Comparison of ENCODE assay signal across 8 cellular contexts in the genomic region with DNA sequence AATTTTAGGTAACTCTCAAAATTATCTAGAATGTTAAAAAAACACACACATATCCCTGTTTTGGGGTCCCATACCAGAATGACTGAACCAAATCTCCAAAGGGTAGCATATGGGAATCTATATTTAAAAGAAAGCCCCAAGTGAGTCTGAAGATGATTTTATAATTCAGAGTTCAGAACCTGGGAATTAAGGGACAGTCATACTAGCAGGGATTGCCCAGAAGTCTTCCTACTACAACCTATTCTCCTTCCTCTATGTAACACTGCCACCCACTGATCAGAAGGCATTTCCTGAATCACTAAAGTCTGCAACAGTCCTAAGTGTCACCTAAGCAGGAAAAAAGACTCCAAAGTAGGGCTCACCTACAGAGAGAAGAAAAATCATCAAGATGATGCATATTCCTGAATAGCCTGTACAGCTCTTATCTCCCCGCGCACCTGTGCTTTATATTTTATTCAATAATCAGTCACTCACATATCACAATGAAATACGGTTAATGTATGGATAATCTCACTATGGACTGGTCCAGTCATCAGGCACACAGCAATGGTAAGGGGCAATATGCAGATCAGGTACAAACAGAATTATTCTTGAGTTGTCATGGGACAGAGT. TPM values are rescaled to one million over a fixed set of nuclear protein-coding genes. Genes with fewer than 3 reads are reported as not detected.
DNase-seq lines count a peak whose midpoint lies in the region; ATAC-seq, FAIRE-seq and TF ChIP-seq lines count a peak whose summit lies in the region.

No MANE protein-coding gene starts in this region.

- no peak overlapping the region for H2BK120ac ChIP-seq in neuronal stem cell (ENCODE audit: low read depth, low read length)

- H3K27me3 ChIP-seq in right atrium auricular region: no peaks in the 10 kb centered on the region
- no peaks in the 10 kb centered on the region for H3K27me3 ChIP-seq in GM12878 (replicated peaks in 1 of 2; ENCODE audit: control insufficient read depth in 2 of 2, insufficient read depth in 2 of 2, low read length in 1 of 2)
- no peaks in the 10 kb centered on the region for H3K27me3 ChIP-seq in effector memory CD4-positive, alpha-beta T cell (replicated peaks; ENCODE audit: control insufficient read depth, insufficient read depth, low read length, poor library complexity, severe bottlenecking)
- H3K27me3 ChIP-seq in neuronal stem cell (ENCODE audit: control insufficient read depth in 3 of 3, insufficient read depth in 3 of 3, low read depth in 1 of 3, low read length in 3 of 3): no peaks in the 10 kb centered on the region

- H2AFZ ChIP-seq in GM12878 (ENCODE audit: control insufficient read depth, low read depth, low read length) (no peak overlapping the region), neuronal stem cell (ENCODE audit: low read length) (no peak overlapping the region)

- POLR2A ChIA-PET in GM12878 (lab: Charles Lee): interaction anchor here (1.1 to 5.7 kb wide), 7 partner anchors 17 to 70 kb away, joined by 3 to 34 read pairs (median 9); no protein-coding TSS in a partner anchor

- no peaks in the 10 kb centered on the region for H3K9me3 ChIP-seq in right atrium auricular region
- H3K9me3 ChIP-seq in GM12878 (replicated peaks; ENCODE audit: control insufficient read depth, insufficient read depth, low read length): no peaks in the 10 kb centered on the region
- no peaks in the 10 kb centered on the region for H3K9me3 ChIP-seq in effector memory CD4-positive, alpha-beta T cell (ENCODE audit: control insufficient read depth, low read length)
- no peaks in the 10 kb centered on the region for H3K9me3 ChIP-seq in neuronal stem cell (replicated peaks in 1 of 2; ENCODE audit: control insufficient read depth in 2 of 2, insufficient read depth in 1 of 2, low read depth in 1 of 2, low read length in 2 of 2)

- no peak overlapping the region for H2BK5ac ChIP-seq in neuronal stem cell (ENCODE audit: low read length)

- no peaks in the 10 kb centered on the region for H4K20me1 ChIP-seq in GM12878 (ENCODE audit: control insufficient read depth, insufficient read depth)

- DNase-seq in Right ventricle myocardium superior (no peak), right atrium auricular region (ENCODE audit: low spot score) (no peak), H54 (ENCODE audit: insufficient read length, low spot score) (no peak), NAMALWA (ENCODE audit: low spot score) (peak; percentile 34), GM12878 (ENCODE audit: low read depth, low spot score) (peak; percentile 81), left kidney (ENCODE audit: low read depth, low spot score) (peak; percentile 59), neuronal stem cell (ENCODE audit: low spot score) (no peak)
- no peak for DNase-seq in effector memory CD4-positive, alpha-beta T cell

- no peak overlapping the region for H4K91ac ChIP-seq in neuronal stem cell (ENCODE audit: low read depth, low read length, poor library complexity)

- no peaks in the 10 kb centered on the region for H3K79me1 ChIP-seq in neuronal stem cell (ENCODE audit: low read depth, low read length)

- SMC1A ChIA-PET in GM12878 (lab: Charles Lee; ENCODE audit: uncharacterized antibody, unreplicated experiment): interaction anchor here (0.7 to 13.5 kb wide), 14 partner anchors 12 to 439 kb away, joined by 3 to 175 read pairs (median 8); no protein-coding TSS in a partner anchor

- no peak overlapping the region for H4K8ac ChIP-seq in neuronal stem cell (ENCODE audit: low read depth, low read length)

- FAIRE-seq in H54 (lab: Jason Lieb, UNC) (peak; percentile 97), GM12878 (lab: Jason Lieb, UNC) (peak; percentile 78)

- H2BK15ac ChIP-seq in neuronal stem cell (ENCODE audit: low read length): no peak overlapping the region

- ATAC-seq in Right ventricle myocardium superior (ENCODE audit: poor library complexity): peak; percentile 88
- ATAC-seq in GM12878: peak; percentile 33

- RAD21 ChIA-PET in GM12878 (lab: Charles Lee; ENCODE audit: unreplicated experiment): interaction anchor here (1.5 to 9.3 kb wide), 10 partner anchors 24 to 103 kb away, joined by 4 to 65 read pairs (median 26); no protein-coding TSS in a partner anchor

- H3K14ac ChIP-seq in neuronal stem cell (ENCODE audit: low read length): no peak overlapping the region

- intact Hi-C loops in Right ventricle myocardium superior (cut with DNase I) (loop anchor here (10.0 kb wide), 1 partner anchor 106 kb away; no protein-coding TSS in a partner anchor), GM12878 (cut with micrococcal nuclease; ENCODE audit: unreplicated experiment) (loop anchor here (1.0 to 2.0 kb wide), 6 partner anchors 20 to 103 kb away; no protein-coding TSS in a partner anchor)

- H3K9ac ChIP-seq in GM12878 (ENCODE audit: control insufficient read depth, insufficient read depth, low read length) (no peak overlapping the region), neuronal stem cell (ENCODE audit: low read depth, low read length, poor library complexity) (no peak overlapping the region)

- H3K36me3 ChIP-seq in right atrium auricular region (no peaks in the 10 kb centered on the region), GM12878 (ENCODE audit: control insufficient read depth in 2 of 2, insufficient read depth in 2 of 2, low read length in 1 of 2) (no peaks in the 10 kb centered on the region), neuronal stem cell (replicated peaks in 1 of 2; ENCODE audit: control insufficient read depth in 2 of 2, insufficient read depth in 2 of 2, low read length in 2 of 2) (no peaks in the 10 kb centered on the region)
- H3K36me3 ChIP-seq in effector memory CD4-positive, alpha-beta T cell (ENCODE audit: control insufficient read depth, insufficient read depth, low read length): no peaks in the 10 kb centered on the region

- TF ChIP-seq CTCF in right atrium auricular region (IDR thresholded peaks at IDR 0.05) (peak in 1 of 2 donors; percentile 56), GM12878 (IDR thresholded peaks at IDR 0.05 in 2 of 3, conservative IDR thresholded peaks at IDR 0.05 in 1 of 3; ENCODE audit: control insufficient read depth in 2 of 3, extremely low read depth in 1 of 3, insufficient read depth in 1 of 3, low read depth in 3 of 3, low read length in 3 of 3) (peak; percentile 29 to 70 (median 55); a peak in 5 of 6 replicates)

- no TSS peak for BruUV-seq in GM12878 (replicated peaks; lab: Mats Ljungman, UMichigan)

- H3K27ac ChIP-seq in right atrium auricular region (no peak overlapping the region), GM12878 (ENCODE audit: control insufficient read depth, insufficient read depth) (no peak overlapping the region), neuronal stem cell (replicated peaks; ENCODE audit: low read length) (no peak overlapping the region)
- no peak overlapping the region for H3K27ac ChIP-seq in effector memory CD4-positive, alpha-beta T cell (ENCODE audit: insufficient read depth, low read length, poor library complexity, severe bottlenecking)

- H3K4ac ChIP-seq in neuronal stem cell (ENCODE audit: low read length): no peak overlapping the region

- peaks cover 40% of the 10 kb centered on the region for H3K79me2 ChIP-seq in GM12878 (ENCODE audit: control insufficient read depth, insufficient read depth, low read length)

- H3K4me1 ChIP-seq in right atrium auricular region (no peaks in the 10 kb centered on the region), GM12878 (ENCODE audit: control insufficient read depth, insufficient read depth, low read length) (no peaks in the 10 kb centered on the region), neuronal stem cell (ENCODE audit: control insufficient read depth in 2 of 2, insufficient read depth in 1 of 2, low read depth in 1 of 2, low read length in 2 of 2) (peaks cover 0 to 6% of the 10 kb centered on the region in 2 donors)
- H3K4me1 ChIP-seq in effector memory CD4-positive, alpha-beta T cell (ENCODE audit: control insufficient read depth, insufficient read depth, low read length, poor library complexity, severe bottlenecking): peaks cover 6% of the 10 kb centered on the region

- H3K23ac ChIP-seq in neuronal stem cell (ENCODE audit: low read depth, low read length, poor library complexity): no peak overlapping the region

- H3K18ac ChIP-seq in neuronal stem cell (ENCODE audit: low read length): no peak overlapping the region

- CTCF ChIA-PET in GM12878 (lab: Yijun Ruan, JAX): interaction anchor here (0.7 to 4.7 kb wide), 12 partner anchors 8 to 107 kb away, joined by 3 to 35 read pairs (median 8); no protein-coding TSS in a partner anchor

- WGBS in GM12878 (ENCODE audit: insufficient coverage, insufficient replicate concordance, low lambda C conversion rate, missing lambda C conversion rate): 95% methylated on average over 3 of the region's 3 CpGs
- no CpG with 5 or more reads among the region's 3 CpGs for WGBS in neuronal stem cell (ENCODE audit: extremely low coverage in 2 of 2, insufficient read length in 2 of 2, insufficient replicate concordance in 1 of 2), 2 donors

- TF ChIP-seq RAD21 in GM12878 (IDR thresholded peaks at IDR 0.05; ENCODE audit: insufficient read depth, low read depth, low read length): peak; percentile 95

- in situ Hi-C loops in GM12878 (cut with MboI): no loop called here

- no peak overlapping the region for H3K4me2 ChIP-seq in GM12878 (ENCODE audit: control insufficient read depth, insufficient read depth)
- no peak overlapping the region for H3K4me2 ChIP-seq in neuronal stem cell (ENCODE audit: insufficient read depth, low read length, poor library complexity, severe bottlenecking)

- peak in 1 of 2 experiments; percentile 60; a peak in 2 of 4 replicates for TF ChIP-seq EP300 in GM12878 (IDR thresholded peaks at IDR 0.05; ENCODE audit: borderline replicate concordance in 1 of 2, control insufficient read depth in 1 of 2, low read depth in 2 of 2, low read length in 2 of 2)

- H3K4me3 ChIP-seq in right atrium auricular region (no peak overlapping the region), GM12878 (peak overlapping the region; percentile 31; the same call in 1 of the 2 replicates), neuronal stem cell (ENCODE audit: low read length in 2 of 2) (no peak overlapping the region)
- no peak overlapping the region for H3K4me3 ChIP-seq in effector memory CD4-positive, alpha-beta T cell (ENCODE audit: insufficient read depth, low read depth, low read length, poor library complexity, severe bottlenecking)

- TF ChIP-seq POLR2A in H54 (IDR thresholded peaks at IDR 0.05; ENCODE audit: low read depth, low read length): no peak
- TF ChIP-seq POLR2A in GM12878 (IDR thresholded peaks at IDR 0.05; ENCODE audit: low read depth, low read length): peak; percentile 70; the same call in 1 of the 2 replicates

- no peak overlapping the region for H2BK12ac ChIP-seq in neuronal stem cell (ENCODE audit: low read length)

- H2AK5ac ChIP-seq in neuronal stem cell (ENCODE audit: low read depth, low read length): no peak overlapping the region

RNA-seq across cellular contexts. Expression of a gene that starts 4.9 kb away (rescaled TPM):
- 0.65 TPM for total RNA-seq in Right ventricle myocardium superior
- 10 to 100 TPM; 22.8 to 24.7 TPM for total RNA-seq in right atrium auricular region
- total RNA-seq in GM12878 (2013; cell fraction: nucleolus; rRNA removed): 1,986 and 2,133 TPM in 2 replicates
- 43.7 and 68.1 TPM in 2 replicates for total RNA-seq in GM12878 (2014; rRNA removed)
- total RNA-seq in GM12878 (2014; rRNA removed; fragmentation: Illumina TruSeq; extraction: Trizol): 61.3 and 76.2 TPM in 2 replicates
- total RNA-seq in GM12878 (2021): 38.5 and 45.8 TPM in 2 replicates
- polyA plus RNA-seq in GM12878 (2011; ENCODE audit: low read depth): 60.0 TPM
- 882 and 1,502 TPM in 2 replicates for polyA plus RNA-seq in GM12878 (2011; rRNA removed)
- 230 and 358 TPM in 2 replicates for polyA plus RNA-seq in GM12878 (2011; cell fraction: cytosol; rRNA removed)
- 346 and 598 TPM in 2 replicates for polyA plus RNA-seq in GM12878 (2011; cell fraction: nucleus; rRNA removed)
- polyA plus RNA-seq in GM12878 (2012): 92.1 and 280 TPM in 2 replicates
- polyA plus RNA-seq in GM12878 (2014; fragmentation: Illumina TruSeq; extraction: Trizol): 48.2 and 72.9 TPM in 2 replicates
- 10 to 100 TPM; 50.8 to 52.2 TPM for polyA plus RNA-seq in GM12878 (2014; fragmentation: Nextera tagmentation; extraction: Ambion mirVana)
- 26.6 and 38.0 TPM in 2 replicates for polyA plus RNA-seq in GM12878 (2014; rRNA removed)
- polyA plus RNA-seq in GM12878 (2016; fragmentation: Nextera tagmentation; extraction: Ambion mirVana): 10 to 100 TPM; 20.7 to 21.3 TPM
- 283 and 396 TPM in 2 replicates for polyA minus RNA-seq in GM12878 (2011; rRNA and poly(A)+ RNA removed)
- 140 and 173 TPM in 2 replicates for polyA minus RNA-seq in GM12878 (2011; cell fraction: cytosol; rRNA and poly(A)+ RNA removed)
- 1,153 and 1,417 TPM in 2 replicates for polyA minus RNA-seq in GM12878 (2011; cell fraction: nucleus; rRNA and poly(A)+ RNA removed)
- not detected for polyA plus RNA-seq in neuronal stem cell (2013, experiment 1 of 2)
- not detected for polyA plus RNA-seq in neuronal stem cell (2013, experiment 2 of 2)

RNA-seq across cellular contexts. Expression of a gene that starts 55.5 kb away (rescaled TPM):
- total RNA-seq in Right ventricle myocardium superior (0.30 TPM), right atrium auricular region (not detected), GM12878 (2014; rRNA removed) (0.23 and 0.33 TPM in 2 replicates), GM12878 (2014; rRNA removed; fragmentation: Illumina TruSeq; extraction: Trizol) (0.28 and 0.36 TPM in 2 replicates), GM12878 (2021) (0.23 and 0.29 TPM in 2 replicates)
- 2.9 and 3.3 TPM in 2 replicates for total RNA-seq in GM12878 (2013; cell fraction: nucleolus; rRNA removed)
- polyA plus RNA-seq in GM12878 (2011; ENCODE audit: low read depth): 0.17 TPM
- polyA plus RNA-seq in GM12878 (2011; rRNA removed) (16.0 and 33.6 TPM in 2 replicates), GM12878 (2014; fragmentation: Illumina TruSeq; extraction: Trizol) (0.35 and 0.63 TPM in 2 replicates), GM12878 (2014; fragmentation: Nextera tagmentation; extraction: Ambion mirVana) (under 1 TPM; 0.66 to 0.77 TPM), GM12878 (2014; rRNA removed) (0.16 and 0.36 TPM in 2 replicates), GM12878 (2016; fragmentation: Nextera tagmentation; extraction: Ambion mirVana) (under 1 TPM in 1 of 2 experiments, not detected in 1; 0.26 TPM)
- polyA plus RNA-seq in GM12878 (2011; cell fraction: cytosol; rRNA removed): 2.7 and 2.9 TPM in 2 replicates
- 19.3 and 26.7 TPM in 2 replicates for polyA plus RNA-seq in GM12878 (2011; cell fraction: nucleus; rRNA removed)
- 0.41 and 0.52 TPM in 2 replicates for polyA plus RNA-seq in GM12878 (2012)
- 6.7 and 7.0 TPM in 2 replicates for polyA minus RNA-seq in GM12878 (2011; rRNA and poly(A)+ RNA removed)
- polyA minus RNA-seq in GM12878 (2011; cell fraction: cytosol; rRNA and poly(A)+ RNA removed): 1.1 and 1.5 TPM in 2 replicates
- polyA minus RNA-seq in GM12878 (2011; cell fraction: nucleus; rRNA and poly(A)+ RNA removed): 14.4 and 18.1 TPM in 2 replicates
- polyA plus RNA-seq in neuronal stem cell (2013, experiment 1 of 2): not detected
- not detected for polyA plus RNA-seq in neuronal stem cell (2013, experiment 2 of 2)

Comparison
In these comparisons a context has a peak if more than half of its experiments do, and no peak if none do; other contexts are left out.
1. RNA of a gene that starts 4.9 kb away (total RNA-seq): 38.5 to 2,133 TPM in GM12878 and 22.8 to 24.7 TPM in right atrium auricular region; 0.65 TPM in Right ventricle myocardium superior (single experiment); every median in the first group is over 10 times any median in the second.
2. DNase-seq: peak in NAMALWA (single experiment), GM12878 (single experiment) and left kidney (single experiment); none in Right ventricle myocardium superior (single experiment), right atrium auricular region (single experiment), H54 (single experiment), effector memory CD4-positive, alpha-beta T cell (0 of 3) and neuronal stem cell (single experiment).